8 cellular contexts compared by ENCODE assay signal in genomic region chr3:49028673-49029562, GRCh38. TPM values are rescaled to one million over a fixed set of nuclear protein-coding genes. Genes with fewer than 3 reads are reported as not detected.
A peak's percentile ranks its signal among the peaks of the same experiment; 100 is the strongest.
DNase-seq lines count a peak whose midpoint lies in the region; ATAC-seq and TF ChIP-seq lines count a peak whose summit lies in the region.

Gene IMPDH2, minus strand, starts transcription at chr3:49029398. Its CDS starts 48 bp downstream, at chr3:49029350.

- H3K4me3 ChIP-seq in GM12875 (ENCODE audit: low read depth, low read length), result peak within 1 kb of the TSS; percentile 77
- peak within 1 kb of the TSS; percentile 90 for H3K4me3 ChIP-seq in adipocyte (ENCODE audit: low read length)
- H3K4me3 ChIP-seq in heart left ventricle, result peak within 1 kb of the TSS; percentile 53 to 85 (median 68)

- peaks cover 26% of the 10 kb centered on the region for H3K36me3 Mint-ChIP-seq in type B pancreatic cell

- intact Hi-C loops in heart left ventricle (cut with DNase I), result loop anchor here in 2 of 10 donors (5.0 to 10.0 kb wide), 2 partner anchors 63 to 66 kb away; partner anchors contain the start of gene QRICH1 (in 2 of the 2)
- intact Hi-C loops in posterior cingulate gyrus (cut with DNase I), result loop anchor here (10.0 kb wide), 1 partner anchor 66 kb away; the partner anchor contains the start of gene QRICH1

- DNase-seq in NCI-H1417 treated with DMSO at 0.1 percent for 48 hours (lab: John Stamatoyannopoulos, UW) (peak; percentile 31), T follicular helper cell (ENCODE audit: low read depth) (peak; percentile 89), adipocyte (ENCODE audit: low read depth) (peak; percentile 98), heart left ventricle (peak; percentile 90 to 97 (median 94)), posterior cingulate gyrus (peak; percentile 91 to 99 (median 94)), type B pancreatic cell (ENCODE audit: extremely low spot score, unreplicated experiment) (peak; percentile 94)

- H3K36me3 ChIP-seq in adipocyte (ENCODE audit: control insufficient read depth, insufficient read depth, low read length, severe bottlenecking) (peaks cover 74% of the 10 kb centered on the region), heart left ventricle (peaks cover 0 to 82% (median 74%) of the 10 kb centered on the region in 9 donors)

- peaks cover 27% of the 10 kb centered on the region for H3K4me1 Mint-ChIP-seq in type B pancreatic cell (ENCODE audit: unreplicated experiment)

- peak; percentile 93 to 99 for TF ChIP-seq POLR2A in heart left ventricle (IDR thresholded peaks at IDR 0.05)

- ATAC-seq in HG02759 (IDR thresholded peaks at IDR 0.05; ENCODE audit: unreplicated experiment) (peak; percentile 92), heart left ventricle (peak; percentile 94 to 97 (median 94))

- H3K9me3 Mint-ChIP-seq in type B pancreatic cell, result no peaks in the 10 kb centered on the region

- H3K4me3 Mint-ChIP-seq in type B pancreatic cell, result peak within 1 kb of the TSS; percentile 98

- no peaks in the 10 kb centered on the region for H3K27me3 ChIP-seq in adipocyte (replicated peaks; ENCODE audit: control insufficient read depth, insufficient read depth, low read length)
- no peaks in the 10 kb centered on the region for H3K27me3 ChIP-seq in heart left ventricle

- WGBS in heart left ventricle, 4 donors, result 2 to 6% (median 3%) methylated on average over 15 to 55 of the region's 55 CpGs

- H3K9ac ChIP-seq in adipocyte (ENCODE audit: low read length), result peak within 1 kb of the TSS; percentile 93

- 0 out of 2 replicates have a peak, but pooled peaks have one; percentile 3 for TF ChIP-seq CTCF in GM12875 (IDR thresholded peaks at IDR 0.05; ENCODE audit: borderline replicate concordance, insufficient read depth, low read depth, low read length)
- TF ChIP-seq CTCF in heart left ventricle (IDR thresholded peaks at IDR 0.05), result peak in 4 of 12 donors; percentile 28 to 50 (median 38)
- no peak for TF ChIP-seq CTCF in type B pancreatic cell (conservative IDR thresholded peaks at IDR 0.05)

- H3K9me3 ChIP-seq in adipocyte (ENCODE audit: control insufficient read depth, low read length) (no peaks in the 10 kb centered on the region), heart left ventricle (no peaks in the 10 kb centered on the region)

- H3K27me3 Mint-ChIP-seq in type B pancreatic cell, result no peaks in the 10 kb centered on the region

- H3K4me1 ChIP-seq in adipocyte (ENCODE audit: control insufficient read depth, insufficient read depth, low read length) (peaks cover 40% of the 10 kb centered on the region), heart left ventricle (peaks cover 3 to 53% (median 17%) of the 10 kb centered on the region in 12 donors)

- peak within 1 kb of the TSS; percentile 30 to 98 (median 91) for H3K27ac ChIP-seq in heart left ventricle

- peak within 1 kb of the TSS; percentile 95 for H3K27ac Mint-ChIP-seq in type B pancreatic cell

RNA-seq across cellular contexts. Expression of gene IMPDH2, which starts in this region (rescaled TPM):
- 10 to 100 TPM; 43.9 to 87.8 (median 55.4) TPM for total RNA-seq in heart left ventricle
- 100 to 1,000 TPM in 1 of 2 donors, 10 to 100 TPM in 1; 35.9 to 116 TPM for polyA plus RNA-seq in heart left ventricle
- 221 and 256 TPM in 2 replicates for total RNA-seq in type B pancreatic cell (ENCODE audit: low replicate concordance)

Comparison
In these comparisons a context has a peak if more than half of its experiments do, and no peak if none do; other contexts are left out.
1. Peak in every context shown above with its lines: DNase-seq, ATAC-seq, H3K4me3 ChIP-seq and H3K27ac ChIP-seq.
2. DNase-seq: peak in every context shown above with its lines; median percentile 98 in adipocyte; 94 in heart left ventricle; 94 in posterior cingulate gyrus; 94 in type B pancreatic cell; 89 in T follicular helper cell; 31 in NCI-H1417 treated with DMSO at 0.1 percent for 48 hours.